17 cellular contexts compared by ENCODE assay signal in genomic region chr1:101317590-101317989, GRCh38.
DNase-seq lines count a peak whose midpoint lies in the region; ATAC-seq and TF ChIP-seq lines count a peak whose summit lies in the region.
"Had no signal": no experiment of that assay in that cellular context is flagged by ENCODE, and none has a peak within 500 bp of the region (broad histone marks: within the 10 kb centered on the region; RNA-seq: fewer than 3 reads in every experiment).

No MANE protein-coding gene starts in this region.

- H3K36me3 Mint-ChIP-seq in GM23338 (ENCODE audit: low read depth), result no peaks in the 10 kb centered on the region
- H3K36me3 Mint-ChIP-seq: activated naive CD8-positive, alpha-beta T cell treated with anti-CD3 and anti-CD28 coated beads for 36 hours; CD4-positive, alpha-beta memory T cell had no signal

- ATAC-seq in GM23338, result no peak
- ATAC-seq in GM18502 (IDR thresholded peaks at IDR 0.05; ENCODE audit: poor library complexity, unreplicated experiment), result no peak

- no peak overlapping the region for H3K27ac ChIP-seq in GM23338 (ENCODE audit: low read depth)
- H3K27ac ChIP-seq in OCI-LY7 (ENCODE audit: low read depth, low read length, poor library complexity, severe bottlenecking), result no peak overlapping the region
- H3K27ac ChIP-seq in osteoblast (ENCODE audit: low read depth, low read length), result no peak overlapping the region
- H3K27ac ChIP-seq: left ventricle myocardium inferior, Peyer's patch, tibial artery had no signal

- peaks cover 10% of the 10 kb centered on the region for H3K4me1 Mint-ChIP-seq in GM23338

- H3K36me3 ChIP-seq in GM23338 (ENCODE audit: insufficient read depth) (no peaks in the 10 kb centered on the region), OCI-LY7 (ENCODE audit: insufficient read depth, low read length) (no peaks in the 10 kb centered on the region), osteoblast (ENCODE audit: insufficient read depth, low read length) (no peaks in the 10 kb centered on the region)
- H3K36me3 ChIP-seq: left ventricle myocardium inferior, Peyer's patch, tibial artery had no signal

- peaks cover 4% of the 10 kb centered on the region for H3K27me3 Mint-ChIP-seq in GM23338 (ENCODE audit: insufficient read depth, low read depth, poor library complexity)
- H3K27me3 Mint-ChIP-seq: activated B cell treated with CpG ODN at 0.5 μM for 24 hours; activated naive CD8-positive, alpha-beta T cell treated with anti-CD3 and anti-CD28 coated beads for 36 hours; CD4-positive, alpha-beta memory T cell had no signal

- H3K27me3 ChIP-seq in GM23338 (ENCODE audit: insufficient read depth) (no peaks in the 10 kb centered on the region), osteoblast (ENCODE audit: insufficient read depth, low read length) (peaks cover 25% of the 10 kb centered on the region)
- H3K27me3 ChIP-seq: Peyer's patch had no signal

- DNase-seq in NCI-H748 (lab: John Stamatoyannopoulos, UW; ENCODE audit: unreplicated experiment) (peak; percentile 33), NCI-H748 treated with DMSO at 0.1 percent for 48 hours (lab: John Stamatoyannopoulos, UW) (no peak), GM23338 (ENCODE audit: low spot score) (peak; percentile 56), OCI-LY7 (ENCODE audit: low spot score) (no peak), osteoblast (ENCODE audit: insufficient read length, low spot score, missing footprints) (peak; percentile 58), NCI-H1436 treated with DMSO at 0.1 percent for 48 hours (lab: John Stamatoyannopoulos, UW) (no peak), SIG-M5 (lab: John Stamatoyannopoulos, UW) (no peak)
- DNase-seq: ACHN; activated B cell treated with CpG ODN at 0.5 μM for 24 hours; activated naive CD8-positive, alpha-beta T cell treated with anti-CD3 and anti-CD28 coated beads for 36 hours; CD4-positive, alpha-beta memory T cell; left ventricle myocardium inferior; NCI-H510A; Peyer's patch; stimulated activated CD4-positive, alpha-beta T cell treated with anti-CD3 and anti-CD28 coated beads, Interleukin-4, amount 100 ng/mL, for 4 hours; tibial artery had no signal

- TF ChIP-seq CTCF in GM23338 (conservative IDR thresholded peaks at IDR 0.05; ENCODE audit: low read depth in 2 of 2) (peak; percentile 56 to 59), OCI-LY7 (conservative IDR thresholded peaks at IDR 0.05; ENCODE audit: low read length) (peak; percentile 49; the same call in 1 of the 2 replicates), osteoblast (IDR thresholded peaks at IDR 0.05; ENCODE audit: extremely low read depth, low read depth, low read length) (peak; percentile 5)

- H4K20me1 ChIP-seq in GM23338 (replicated peaks; ENCODE audit: insufficient read depth), result no peaks in the 10 kb centered on the region
- no peaks in the 10 kb centered on the region for H4K20me1 ChIP-seq in OCI-LY7 (ENCODE audit: insufficient read depth, low read length)
- no peaks in the 10 kb centered on the region for H4K20me1 ChIP-seq in osteoblast (ENCODE audit: insufficient read depth, low read length)

- H2AFZ ChIP-seq in GM23338, result no peak overlapping the region
- H2AFZ ChIP-seq in OCI-LY7 (ENCODE audit: low read length), result no peak overlapping the region
- no peak overlapping the region for H2AFZ ChIP-seq in osteoblast (ENCODE audit: low read length)

- H3K9me3 ChIP-seq in OCI-LY7 (ENCODE audit: low read length) (no peaks in the 10 kb centered on the region), osteoblast (ENCODE audit: low read depth, low read length) (no peaks in the 10 kb centered on the region)
- H3K9me3 ChIP-seq: left ventricle myocardium inferior, Peyer's patch, tibial artery had no signal

- intact Hi-C loops in OCI-LY7 (cut with micrococcal nuclease; ENCODE audit: unreplicated experiment), result no loop called here

- H3K4me3 Mint-ChIP-seq in GM23338, result no peak overlapping the region
- H3K4me3 Mint-ChIP-seq: activated B cell treated with CpG ODN at 0.5 μM for 24 hours; activated naive CD8-positive, alpha-beta T cell treated with anti-CD3 and anti-CD28 coated beads for 36 hours; CD4-positive, alpha-beta memory T cell had no signal

- POLR2A ChIA-PET in OCI-LY7 (lab: Charles Lee), result interaction anchor here (0.7 to 1.5 kb wide), 3 partner anchors 12 to 307 kb away, joined by 3 to 11 read pairs (median 5); no protein-coding TSS in a partner anchor

- no peaks in the 10 kb centered on the region for H3F3A ChIP-seq in GM23338 (replicated peaks; ENCODE audit: low read depth)

- no peaks in the 10 kb centered on the region for H3K79me2 ChIP-seq in GM23338 (replicated peaks; ENCODE audit: insufficient read depth)
- no peaks in the 10 kb centered on the region for H3K79me2 ChIP-seq in OCI-LY7 (ENCODE audit: insufficient read depth, low read depth, low read length)
- no peaks in the 10 kb centered on the region for H3K79me2 ChIP-seq in osteoblast (ENCODE audit: insufficient read depth, low read length)

- no TSS peak for BruUV-seq in OCI-LY7 (replicated peaks; lab: Mats Ljungman, UMichigan)

- no peaks in the 10 kb centered on the region for H3K4me1 ChIP-seq in GM23338 (ENCODE audit: insufficient read depth)
- no peaks in the 10 kb centered on the region for H3K4me1 ChIP-seq in OCI-LY7 (ENCODE audit: insufficient read depth, low read length, poor library complexity, severe bottlenecking)
- peaks cover 4% of the 10 kb centered on the region for H3K4me1 ChIP-seq in osteoblast (ENCODE audit: insufficient read depth, low read length)
- H3K4me1 ChIP-seq: left ventricle myocardium inferior, Peyer's patch, tibial artery had no signal

- no peak overlapping the region for H3K27ac Mint-ChIP-seq in GM23338
- H3K27ac Mint-ChIP-seq: activated B cell treated with CpG ODN at 0.5 μM for 24 hours; activated naive CD8-positive, alpha-beta T cell treated with anti-CD3 and anti-CD28 coated beads for 36 hours; CD4-positive, alpha-beta memory T cell had no signal

- H3K4me2 ChIP-seq in GM23338 (no peak overlapping the region), OCI-LY7 (ENCODE audit: low read length) (no peak overlapping the region), osteoblast (ENCODE audit: insufficient read depth, low read length) (no peak overlapping the region)

- no peaks in the 10 kb centered on the region; the same call in 2 of the 3 replicates for H3K9me3 Mint-ChIP-seq in GM23338
- H3K9me3 Mint-ChIP-seq: activated B cell treated with CpG ODN at 0.5 μM for 24 hours; activated naive CD8-positive, alpha-beta T cell treated with anti-CD3 and anti-CD28 coated beads for 36 hours had no signal

- H3K4me3 ChIP-seq in GM23338, result no peak overlapping the region
- no peak overlapping the region for H3K4me3 ChIP-seq in OCI-LY7 (ENCODE audit: low read depth, low read length, poor library complexity, severe bottlenecking)
- no peak overlapping the region for H3K4me3 ChIP-seq in osteoblast (ENCODE audit: insufficient read depth, low read length)
- H3K4me3 ChIP-seq: left ventricle myocardium inferior, Peyer's patch, tibial artery had no signal

- CTCF ChIA-PET in OCI-LY7 (lab: Charles Lee; ENCODE audit: unreplicated experiment), result no interaction called here

- H3K9me2 ChIP-seq in GM23338 (ENCODE audit: insufficient read depth), result no peaks in the 10 kb centered on the region
- H3K9me2 ChIP-seq in OCI-LY7 (ENCODE audit: insufficient read depth, low read length), result no peaks in the 10 kb centered on the region

TF ChIP-seq in GM23338, 12 proteins besides CTCF, POLR2A, EP300 and RAD21:
- TF ChIP-seq EZH2phosphoT487 (IDR thresholded peaks at IDR 0.05; ENCODE audit: unreplicated experiment), result no peak
- no peak for TF ChIP-seq STAT1 (IDR thresholded peaks at IDR 0.05; ENCODE audit: unreplicated experiment)
- TF ChIP-seq ZNF114 (CRISPR knock-in tag; IDR thresholded peaks at IDR 0.05), result no peak
- no peak for TF ChIP-seq JUNB (IDR thresholded peaks at IDR 0.05; ENCODE audit: unreplicated experiment)
- TF ChIP-seq ZNF331 (CRISPR knock-in tag; IDR thresholded peaks at IDR 0.05; ENCODE audit: low read depth), result no peak
- no peak for TF ChIP-seq EZH2 (IDR thresholded peaks at IDR 0.05; ENCODE audit: low read depth, unreplicated experiment)
- TF ChIP-seq NANOG (IDR thresholded peaks at IDR 0.05; ENCODE audit: borderline replicate concordance), result no peak

Comparison
In these comparisons a context has a peak if more than half of its experiments do, and no peak if none do; other contexts are left out.
1. DNase-seq: peak in NCI-H748 (single experiment), GM23338 (single experiment) and osteoblast (single experiment); none in NCI-H748 treated with DMSO at 0.1 percent for 48 hours (single experiment), OCI-LY7 (single experiment), NCI-H1436 treated with DMSO at 0.1 percent for 48 hours (single experiment) and SIG-M5 (single experiment).
2. CTCF ChIP-seq: peak in every context shown above with its lines; median percentile 58 in GM23338; 49 in OCI-LY7; 5 in osteoblast.